ENCODE assay signal across 1 cellular context in the genomic region with DNA sequence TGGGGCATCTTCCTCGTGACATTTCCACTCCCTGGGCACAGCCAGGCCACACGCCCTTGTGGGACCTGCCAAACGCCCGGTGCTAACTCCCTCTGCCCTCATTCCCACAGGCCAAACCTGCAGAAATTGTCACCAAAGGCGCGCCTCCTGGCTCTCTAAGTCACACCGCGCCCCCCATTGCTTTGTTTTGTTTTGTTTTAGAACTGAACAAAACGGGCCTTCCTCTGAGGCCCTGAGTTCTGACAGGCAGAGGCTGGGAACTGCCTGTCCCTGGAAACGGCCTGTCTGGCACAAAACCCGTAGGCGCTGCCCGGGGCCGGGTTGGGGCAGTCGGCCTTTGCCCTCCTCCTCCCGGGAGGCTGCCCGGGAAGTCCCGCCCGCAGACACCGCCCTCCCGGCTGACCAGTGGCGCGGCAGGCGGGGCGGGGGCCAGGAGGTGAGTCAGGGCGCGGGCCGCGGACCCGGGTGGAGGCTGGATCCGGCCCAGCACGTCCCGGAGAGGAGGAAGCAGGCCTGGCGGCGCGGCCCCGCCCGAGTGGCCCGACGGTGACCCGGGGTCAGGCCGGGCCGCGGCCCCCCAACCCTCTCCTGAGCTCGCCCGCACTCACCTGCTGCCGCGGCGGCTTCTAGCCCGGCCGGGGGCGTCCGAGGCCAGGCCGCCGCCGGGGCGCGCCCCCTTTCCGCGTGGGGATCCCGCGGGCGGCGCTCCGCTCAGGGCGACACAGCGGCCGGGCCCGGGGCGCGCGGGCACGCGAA.
TF ChIP-seq lines count a peak whose summit lies in the region.

No MANE protein-coding gene starts in this region.

TF ChIP-seq in HepG2, 621 proteins besides CTCF, POLR2A, EP300 and RAD21 (continued from another document and continues in another):
- TF ChIP-seq, protein P1, sequence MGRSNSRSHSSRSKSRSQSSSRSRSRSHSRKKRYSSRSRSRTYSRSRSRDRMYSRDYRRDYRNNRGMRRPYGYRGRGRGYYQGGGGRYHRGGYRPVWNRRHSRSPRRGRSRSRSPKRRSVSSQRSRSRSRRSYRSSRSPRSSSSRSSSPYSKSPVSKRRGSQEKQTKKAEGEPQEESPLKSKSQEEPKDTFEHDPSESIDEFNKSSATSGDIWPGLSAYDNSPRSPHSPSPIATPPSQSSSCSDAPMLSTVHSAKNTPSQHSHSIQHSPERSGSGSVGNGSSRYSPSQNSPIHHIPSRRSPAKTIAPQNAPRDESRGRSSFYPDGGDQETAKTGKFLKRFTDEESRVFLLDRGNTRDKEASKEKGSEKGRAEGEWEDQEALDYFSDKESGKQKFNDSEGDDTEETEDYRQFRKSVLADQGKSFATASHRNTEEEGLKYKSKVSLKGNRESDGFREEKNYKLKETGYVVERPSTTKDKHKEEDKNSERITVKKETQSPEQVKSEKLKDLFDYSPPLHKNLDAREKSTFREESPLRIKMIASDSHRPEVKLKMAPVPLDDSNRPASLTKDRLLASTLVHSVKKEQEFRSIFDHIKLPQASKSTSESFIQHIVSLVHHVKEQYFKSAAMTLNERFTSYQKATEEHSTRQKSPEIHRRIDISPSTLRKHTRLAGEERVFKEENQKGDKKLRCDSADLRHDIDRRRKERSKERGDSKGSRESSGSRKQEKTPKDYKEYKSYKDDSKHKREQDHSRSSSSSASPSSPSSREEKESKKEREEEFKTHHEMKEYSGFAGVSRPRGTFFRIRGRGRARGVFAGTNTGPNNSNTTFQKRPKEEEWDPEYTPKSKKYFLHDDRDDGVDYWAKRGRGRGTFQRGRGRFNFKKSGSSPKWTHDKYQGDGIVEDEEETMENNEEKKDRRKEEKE (IDR thresholded peaks at IDR 0.05): no peak
- TF ChIP-seq, protein P2, sequence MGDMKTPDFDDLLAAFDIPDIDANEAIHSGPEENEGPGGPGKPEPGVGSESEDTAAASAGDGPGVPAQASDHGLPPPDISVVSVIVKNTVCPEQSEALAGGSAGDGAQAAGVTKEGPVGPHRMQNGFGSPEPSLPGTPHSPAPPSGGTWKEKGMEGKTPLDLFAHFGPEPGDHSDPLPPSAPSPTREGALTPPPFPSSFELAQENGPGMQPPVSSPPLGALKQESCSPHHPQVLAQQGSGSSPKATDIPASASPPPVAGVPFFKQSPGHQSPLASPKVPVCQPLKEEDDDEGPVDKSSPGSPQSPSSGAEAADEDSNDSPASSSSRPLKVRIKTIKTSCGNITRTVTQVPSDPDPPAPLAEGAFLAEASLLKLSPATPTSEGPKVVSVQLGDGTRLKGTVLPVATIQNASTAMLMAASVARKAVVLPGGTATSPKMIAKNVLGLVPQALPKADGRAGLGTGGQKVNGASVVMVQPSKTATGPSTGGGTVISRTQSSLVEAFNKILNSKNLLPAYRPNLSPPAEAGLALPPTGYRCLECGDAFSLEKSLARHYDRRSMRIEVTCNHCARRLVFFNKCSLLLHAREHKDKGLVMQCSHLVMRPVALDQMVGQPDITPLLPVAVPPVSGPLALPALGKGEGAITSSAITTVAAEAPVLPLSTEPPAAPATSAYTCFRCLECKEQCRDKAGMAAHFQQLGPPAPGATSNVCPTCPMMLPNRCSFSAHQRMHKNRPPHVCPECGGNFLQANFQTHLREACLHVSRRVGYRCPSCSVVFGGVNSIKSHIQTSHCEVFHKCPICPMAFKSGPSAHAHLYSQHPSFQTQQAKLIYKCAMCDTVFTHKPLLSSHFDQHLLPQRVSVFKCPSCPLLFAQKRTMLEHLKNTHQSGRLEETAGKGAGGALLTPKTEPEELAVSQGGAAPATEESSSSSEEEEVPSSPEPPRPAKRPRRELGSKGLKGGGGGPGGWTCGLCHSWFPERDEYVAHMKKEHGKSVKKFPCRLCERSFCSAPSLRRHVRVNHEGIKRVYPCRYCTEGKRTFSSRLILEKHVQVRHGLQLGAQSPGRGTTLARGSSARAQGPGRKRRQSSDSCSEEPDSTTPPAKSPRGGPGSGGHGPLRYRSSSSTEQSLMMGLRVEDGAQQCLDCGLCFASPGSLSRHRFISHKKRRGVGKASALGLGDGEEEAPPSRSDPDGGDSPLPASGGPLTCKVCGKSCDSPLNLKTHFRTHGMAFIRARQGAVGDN (CRISPR knock-in tag; IDR thresholded peaks at IDR 0.05): peak; percentile 81
- TF ChIP-seq, protein P3, sequence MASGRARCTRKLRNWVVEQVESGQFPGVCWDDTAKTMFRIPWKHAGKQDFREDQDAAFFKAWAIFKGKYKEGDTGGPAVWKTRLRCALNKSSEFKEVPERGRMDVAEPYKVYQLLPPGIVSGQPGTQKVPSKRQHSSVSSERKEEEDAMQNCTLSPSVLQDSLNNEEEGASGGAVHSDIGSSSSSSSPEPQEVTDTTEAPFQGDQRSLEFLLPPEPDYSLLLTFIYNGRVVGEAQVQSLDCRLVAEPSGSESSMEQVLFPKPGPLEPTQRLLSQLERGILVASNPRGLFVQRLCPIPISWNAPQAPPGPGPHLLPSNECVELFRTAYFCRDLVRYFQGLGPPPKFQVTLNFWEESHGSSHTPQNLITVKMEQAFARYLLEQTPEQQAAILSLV (CRISPR knock-in tag; IDR thresholded peaks at IDR 0.05; ENCODE audit: borderline replicate concordance): no peak; the same call in 1 of the 2 replicates
- TF ChIP-seq JUNB (CRISPR knock-in tag; IDR thresholded peaks at IDR 0.05; ENCODE audit: borderline replicate concordance) (peak; percentile 44; the same call in 1 of the 2 replicates), ELF3 (CRISPR knock-in tag; IDR thresholded peaks at IDR 0.05) (peak; percentile 52; the same call in 1 of the 2 replicates), PHF21A (CRISPR knock-in tag; IDR thresholded peaks at IDR 0.05) (peak; percentile 71), CAMTA2 (CRISPR knock-in tag; IDR thresholded peaks at IDR 0.05; ENCODE audit: borderline replicate concordance) (peak; percentile 32; the same call in 1 of the 2 replicates), ASH2L (IDR thresholded peaks at IDR 0.05; ENCODE audit: insufficient read length, low read depth, low read length) (peak; percentile 32), ZFP90 (CRISPR knock-in tag; IDR thresholded peaks at IDR 0.05; ENCODE audit: borderline replicate concordance) (peak; percentile 59; the same call in 1 of the 2 replicates), MED1 (CRISPR knock-in tag; IDR thresholded peaks at IDR 0.05) (peak; percentile 85), ZNF749 (CRISPR knock-in tag; IDR thresholded peaks at IDR 0.05; ENCODE audit: borderline replicate concordance) (no peak; the same call in 1 of the 2 replicates), ZNF138 (CRISPR knock-in tag; IDR thresholded peaks at IDR 0.05; ENCODE audit: low read depth) (peak; percentile 61; the same call in 1 of the 2 replicates), NRL (CRISPR knock-in tag; IDR thresholded peaks at IDR 0.05; ENCODE audit: borderline replicate concordance) (peak; percentile 60; the same call in 1 of the 2 replicates), CCAR2 (optimal IDR thresholded peaks at IDR 0.05; ENCODE audit: low read depth, low read length) (peak; percentile 24), YEATS2 (CRISPR knock-in tag; IDR thresholded peaks at IDR 0.05; ENCODE audit: borderline replicate concordance) (peak; percentile 57; the same call in 1 of the 2 replicates), ARID2 (CRISPR knock-in tag; IDR thresholded peaks at IDR 0.05; ENCODE audit: borderline replicate concordance) (peak; percentile 44; the same call in 1 of the 2 replicates), ZNF337 (CRISPR knock-in tag; IDR thresholded peaks at IDR 0.05; ENCODE audit: borderline replicate concordance, low read depth) (peak; percentile 50; the same call in 1 of the 2 replicates), PPARG (CRISPR knock-in tag; conservative IDR thresholded peaks at IDR 0.05) (peak; percentile 75)
- TF ChIP-seq, protein P4, sequence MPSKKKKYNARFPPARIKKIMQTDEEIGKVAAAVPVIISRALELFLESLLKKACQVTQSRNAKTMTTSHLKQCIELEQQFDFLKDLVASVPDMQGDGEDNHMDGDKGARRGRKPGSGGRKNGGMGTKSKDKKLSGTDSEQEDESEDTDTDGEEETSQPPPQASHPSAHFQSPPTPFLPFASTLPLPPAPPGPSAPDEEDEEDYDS (CRISPR knock-in tag; IDR thresholded peaks at IDR 0.05): peak; percentile 78
- TF ChIP-seq, protein P5, sequence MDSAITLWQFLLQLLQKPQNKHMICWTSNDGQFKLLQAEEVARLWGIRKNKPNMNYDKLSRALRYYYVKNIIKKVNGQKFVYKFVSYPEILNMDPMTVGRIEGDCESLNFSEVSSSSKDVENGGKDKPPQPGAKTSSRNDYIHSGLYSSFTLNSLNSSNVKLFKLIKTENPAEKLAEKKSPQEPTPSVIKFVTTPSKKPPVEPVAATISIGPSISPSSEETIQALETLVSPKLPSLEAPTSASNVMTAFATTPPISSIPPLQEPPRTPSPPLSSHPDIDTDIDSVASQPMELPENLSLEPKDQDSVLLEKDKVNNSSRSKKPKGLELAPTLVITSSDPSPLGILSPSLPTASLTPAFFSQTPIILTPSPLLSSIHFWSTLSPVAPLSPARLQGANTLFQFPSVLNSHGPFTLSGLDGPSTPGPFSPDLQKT (CRISPR knock-in tag; IDR thresholded peaks at IDR 0.05; ENCODE audit: borderline replicate concordance): no peak
- TF ChIP-seq, protein P6, sequence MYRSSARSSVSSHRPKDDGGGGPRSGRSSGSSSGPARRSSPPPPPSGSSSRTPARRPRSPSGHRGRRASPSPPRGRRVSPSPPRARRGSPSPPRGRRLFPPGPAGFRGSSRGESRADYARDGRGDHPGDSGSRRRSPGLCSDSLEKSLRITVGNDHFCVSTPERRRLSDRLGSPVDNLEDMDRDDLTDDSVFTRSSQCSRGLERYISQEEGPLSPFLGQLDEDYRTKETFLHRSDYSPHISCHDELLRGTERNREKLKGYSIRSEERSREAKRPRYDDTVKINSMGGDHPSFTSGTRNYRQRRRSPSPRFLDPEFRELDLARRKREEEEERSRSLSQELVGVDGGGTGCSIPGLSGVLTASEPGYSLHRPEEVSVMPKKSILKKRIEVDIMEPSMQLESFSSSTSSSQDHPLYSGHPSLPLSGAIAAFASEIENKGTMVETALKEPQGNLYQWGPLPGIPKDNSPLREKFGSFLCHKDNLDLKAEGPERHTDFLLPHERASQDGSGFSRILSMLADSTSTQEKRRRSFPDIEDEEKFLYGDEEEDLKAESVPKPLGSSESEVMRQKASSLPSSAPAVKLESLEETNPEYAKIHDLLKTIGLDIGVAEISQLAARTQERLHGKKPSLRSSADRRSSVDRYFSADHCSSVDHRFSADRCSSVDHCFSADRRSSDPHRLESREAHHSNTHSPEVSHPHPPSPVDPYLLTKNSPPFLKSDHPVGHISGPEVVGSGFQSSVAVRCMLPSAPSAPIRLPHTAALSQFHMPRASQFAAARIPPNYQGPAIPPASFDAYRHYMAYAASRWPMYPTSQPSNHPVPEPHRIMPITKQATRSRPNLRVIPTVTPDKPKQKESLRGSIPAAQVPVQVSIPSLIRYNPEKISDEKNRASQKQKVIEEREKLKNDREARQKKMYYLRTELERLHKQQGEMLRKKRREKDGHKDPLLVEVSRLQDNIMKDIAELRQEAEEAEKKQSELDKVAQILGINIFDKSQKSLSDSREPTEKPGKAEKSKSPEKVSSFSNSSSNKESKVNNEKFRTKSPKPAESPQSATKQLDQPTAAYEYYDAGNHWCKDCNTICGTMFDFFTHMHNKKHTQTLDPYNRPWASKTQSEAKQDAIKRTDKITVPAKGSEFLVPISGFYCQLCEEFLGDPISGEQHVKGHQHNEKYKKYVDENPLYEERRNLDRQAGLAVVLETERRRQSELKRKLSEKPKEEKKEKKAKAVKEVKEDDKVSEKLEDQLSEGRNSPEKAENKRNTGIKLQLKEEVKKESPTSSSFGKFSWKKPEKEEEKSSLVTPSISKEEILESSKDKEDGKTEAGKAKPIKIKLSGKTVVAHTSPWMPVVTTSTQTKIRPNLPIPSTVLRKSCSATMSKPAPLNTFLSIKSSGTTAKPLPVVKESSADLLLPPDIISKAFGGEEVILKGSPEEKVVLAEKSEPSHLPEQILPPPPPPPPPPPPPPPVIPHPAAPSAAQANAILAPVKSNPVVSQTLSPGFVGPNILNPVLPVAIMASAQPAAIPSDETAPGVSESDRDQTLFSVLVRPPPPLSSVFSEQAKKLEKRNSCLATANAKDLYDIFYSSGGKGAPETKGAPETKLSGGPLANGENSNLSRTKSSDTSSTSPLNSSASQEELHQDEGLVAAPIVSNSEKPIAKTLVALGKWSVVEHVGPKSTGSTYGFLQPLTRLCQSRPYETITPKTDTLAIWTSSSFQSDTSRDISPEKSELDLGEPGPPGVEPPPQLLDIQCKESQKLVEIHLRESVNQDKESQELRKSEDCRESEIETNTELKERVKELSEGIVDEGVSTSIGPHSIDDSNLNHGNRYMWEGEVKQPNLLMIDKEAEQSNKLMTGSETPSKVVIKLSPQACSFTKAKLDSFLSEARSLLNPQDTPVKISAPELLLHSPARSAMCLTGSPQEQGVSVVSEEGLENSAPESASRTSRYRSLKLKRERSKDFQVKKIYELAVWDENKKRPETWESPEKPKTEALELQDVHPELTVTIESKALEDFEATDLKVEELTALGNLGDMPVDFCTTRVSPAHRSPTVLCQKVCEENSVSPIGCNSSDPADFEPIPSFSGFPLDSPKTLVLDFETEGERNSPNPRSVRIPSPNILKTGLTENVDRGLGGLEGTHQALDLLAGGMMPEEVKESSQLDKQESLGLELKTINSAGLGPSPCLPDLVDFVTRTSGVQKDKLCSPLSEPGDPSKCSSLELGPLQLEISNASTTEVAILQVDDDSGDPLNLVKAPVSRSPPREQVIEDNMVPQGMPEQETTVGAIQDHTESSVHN (CRISPR knock-in tag; IDR thresholded peaks at IDR 0.05): no peak
- TF ChIP-seq, protein P7, sequence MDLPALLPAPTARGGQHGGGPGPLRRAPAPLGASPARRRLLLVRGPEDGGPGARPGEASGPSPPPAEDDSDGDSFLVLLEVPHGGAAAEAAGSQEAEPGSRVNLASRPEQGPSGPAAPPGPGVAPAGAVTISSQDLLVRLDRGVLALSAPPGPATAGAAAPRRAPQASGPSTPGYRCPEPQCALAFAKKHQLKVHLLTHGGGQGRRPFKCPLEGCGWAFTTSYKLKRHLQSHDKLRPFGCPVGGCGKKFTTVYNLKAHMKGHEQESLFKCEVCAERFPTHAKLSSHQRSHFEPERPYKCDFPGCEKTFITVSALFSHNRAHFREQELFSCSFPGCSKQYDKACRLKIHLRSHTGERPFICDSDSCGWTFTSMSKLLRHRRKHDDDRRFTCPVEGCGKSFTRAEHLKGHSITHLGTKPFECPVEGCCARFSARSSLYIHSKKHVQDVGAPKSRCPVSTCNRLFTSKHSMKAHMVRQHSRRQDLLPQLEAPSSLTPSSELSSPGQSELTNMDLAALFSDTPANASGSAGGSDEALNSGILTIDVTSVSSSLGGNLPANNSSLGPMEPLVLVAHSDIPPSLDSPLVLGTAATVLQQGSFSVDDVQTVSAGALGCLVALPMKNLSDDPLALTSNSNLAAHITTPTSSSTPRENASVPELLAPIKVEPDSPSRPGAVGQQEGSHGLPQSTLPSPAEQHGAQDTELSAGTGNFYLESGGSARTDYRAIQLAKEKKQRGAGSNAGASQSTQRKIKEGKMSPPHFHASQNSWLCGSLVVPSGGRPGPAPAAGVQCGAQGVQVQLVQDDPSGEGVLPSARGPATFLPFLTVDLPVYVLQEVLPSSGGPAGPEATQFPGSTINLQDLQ (CRISPR knock-in tag; IDR thresholded peaks at IDR 0.05): no peak
- TF ChIP-seq, protein P8, sequence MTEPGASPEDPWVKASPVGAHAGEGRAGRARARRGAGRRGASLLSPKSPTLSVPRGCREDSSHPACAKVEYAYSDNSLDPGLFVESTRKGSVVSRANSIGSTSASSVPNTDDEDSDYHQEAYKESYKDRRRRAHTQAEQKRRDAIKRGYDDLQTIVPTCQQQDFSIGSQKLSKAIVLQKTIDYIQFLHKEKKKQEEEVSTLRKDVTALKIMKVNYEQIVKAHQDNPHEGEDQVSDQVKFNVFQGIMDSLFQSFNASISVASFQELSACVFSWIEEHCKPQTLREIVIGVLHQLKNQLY (CRISPR knock-in tag; IDR thresholded peaks at IDR 0.05): peak; percentile 62
- TF ChIP-seq, protein P9, sequence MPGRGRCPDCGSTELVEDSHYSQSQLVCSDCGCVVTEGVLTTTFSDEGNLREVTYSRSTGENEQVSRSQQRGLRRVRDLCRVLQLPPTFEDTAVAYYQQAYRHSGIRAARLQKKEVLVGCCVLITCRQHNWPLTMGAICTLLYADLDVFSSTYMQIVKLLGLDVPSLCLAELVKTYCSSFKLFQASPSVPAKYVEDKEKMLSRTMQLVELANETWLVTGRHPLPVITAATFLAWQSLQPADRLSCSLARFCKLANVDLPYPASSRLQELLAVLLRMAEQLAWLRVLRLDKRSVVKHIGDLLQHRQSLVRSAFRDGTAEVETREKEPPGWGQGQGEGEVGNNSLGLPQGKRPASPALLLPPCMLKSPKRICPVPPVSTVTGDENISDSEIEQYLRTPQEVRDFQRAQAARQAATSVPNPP (CRISPR knock-in tag; IDR thresholded peaks at IDR 0.05): no peak
